1 cellular context compared by ENCODE assay signal in the genomic region with DNA sequence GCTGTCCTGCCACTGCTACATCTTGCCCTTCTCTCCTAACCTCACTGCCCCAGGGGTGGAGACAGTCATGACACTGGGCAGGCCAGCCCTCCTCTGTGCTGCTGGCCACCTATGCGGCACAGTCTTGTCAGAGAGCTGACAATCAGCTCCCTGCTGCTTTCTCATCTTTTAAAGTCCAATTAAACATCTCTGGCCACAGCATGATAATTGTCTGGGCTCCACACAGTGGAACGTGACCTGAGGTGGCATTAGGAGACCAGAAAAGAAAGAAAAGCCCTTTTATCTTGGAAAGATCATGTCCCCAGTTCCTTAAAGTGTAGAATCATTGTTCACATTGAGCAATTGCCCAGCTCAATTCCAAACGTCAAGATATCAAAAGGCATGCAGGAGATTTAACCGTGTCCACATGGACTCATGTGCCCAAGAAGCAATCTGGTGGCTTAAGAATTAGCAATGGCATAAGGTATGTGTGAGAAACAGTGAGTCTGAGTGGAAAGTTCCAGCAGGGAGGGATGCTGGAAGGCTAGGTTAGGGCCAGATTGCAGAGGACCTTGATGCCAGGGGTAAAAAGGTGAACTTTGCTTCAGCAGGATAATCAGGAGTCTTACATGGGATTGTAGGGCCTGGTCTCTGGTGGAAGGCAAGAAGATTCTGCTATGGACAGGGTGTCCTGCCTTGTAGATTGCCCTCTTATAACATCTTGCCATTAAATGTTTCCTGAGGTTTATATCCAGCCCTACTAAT.
TF ChIP-seq lines count a peak whose summit lies in the region.

No MANE protein-coding gene starts in this region.

TF ChIP-seq in SK-N-SH treated with all-trans-retinoic acid at 6 μM for 48 hours, 23 proteins besides CTCF, POLR2A, EP300 and RAD21 (continued from another document):
- TF ChIP-seq, protein P1, sequence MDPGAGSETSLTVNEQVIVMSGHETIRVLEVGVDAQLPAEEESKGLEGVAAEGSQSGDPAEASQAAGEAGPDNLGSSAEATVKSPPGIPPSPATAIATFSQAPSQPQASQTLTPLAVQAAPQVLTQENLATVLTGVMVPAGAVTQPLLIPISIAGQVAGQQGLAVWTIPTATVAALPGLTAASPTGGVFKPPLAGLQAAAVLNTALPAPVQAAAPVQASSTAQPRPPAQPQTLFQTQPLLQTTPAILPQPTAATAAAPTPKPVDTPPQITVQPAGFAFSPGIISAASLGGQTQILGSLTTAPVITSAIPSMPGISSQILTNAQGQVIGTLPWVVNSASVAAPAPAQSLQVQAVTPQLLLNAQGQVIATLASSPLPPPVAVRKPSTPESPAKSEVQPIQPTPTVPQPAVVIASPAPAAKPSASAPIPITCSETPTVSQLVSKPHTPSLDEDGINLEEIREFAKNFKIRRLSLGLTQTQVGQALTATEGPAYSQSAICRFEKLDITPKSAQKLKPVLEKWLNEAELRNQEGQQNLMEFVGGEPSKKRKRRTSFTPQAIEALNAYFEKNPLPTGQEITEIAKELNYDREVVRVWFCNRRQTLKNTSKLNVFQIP (CRISPR knock-in tag; IDR thresholded peaks at IDR 0.05; ENCODE audit: borderline replicate concordance, low read depth) = no peak
- TF ChIP-seq TOX (CRISPR knock-in tag; IDR thresholded peaks at IDR 0.05; ENCODE audit: borderline replicate concordance) (no peak), OSR1 (CRISPR knock-in tag; IDR thresholded peaks at IDR 0.05) (no peak), PPARA (CRISPR knock-in tag; IDR thresholded peaks at IDR 0.05; ENCODE audit: borderline replicate concordance) (no peak), CSDC2 (CRISPR knock-in tag; IDR thresholded peaks at IDR 0.05) (no peak)
- TF ChIP-seq, protein P2, sequence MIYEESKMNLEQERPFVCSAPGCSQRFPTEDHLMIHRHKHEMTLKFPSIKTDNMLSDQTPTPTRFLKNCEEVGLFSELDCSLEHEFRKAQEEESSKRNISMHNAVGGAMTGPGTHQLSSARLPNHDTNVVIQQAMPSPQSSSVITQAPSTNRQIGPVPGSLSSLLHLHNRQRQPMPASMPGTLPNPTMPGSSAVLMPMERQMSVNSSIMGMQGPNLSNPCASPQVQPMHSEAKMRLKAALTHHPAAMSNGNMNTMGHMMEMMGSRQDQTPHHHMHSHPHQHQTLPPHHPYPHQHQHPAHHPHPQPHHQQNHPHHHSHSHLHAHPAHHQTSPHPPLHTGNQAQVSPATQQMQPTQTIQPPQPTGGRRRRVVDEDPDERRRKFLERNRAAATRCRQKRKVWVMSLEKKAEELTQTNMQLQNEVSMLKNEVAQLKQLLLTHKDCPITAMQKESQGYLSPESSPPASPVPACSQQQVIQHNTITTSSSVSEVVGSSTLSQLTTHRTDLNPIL (CRISPR knock-in tag; IDR thresholded peaks at IDR 0.05; ENCODE audit: low read depth) = no peak
